ENCODE assay signal across 8 cellular contexts in the genomic region with DNA sequence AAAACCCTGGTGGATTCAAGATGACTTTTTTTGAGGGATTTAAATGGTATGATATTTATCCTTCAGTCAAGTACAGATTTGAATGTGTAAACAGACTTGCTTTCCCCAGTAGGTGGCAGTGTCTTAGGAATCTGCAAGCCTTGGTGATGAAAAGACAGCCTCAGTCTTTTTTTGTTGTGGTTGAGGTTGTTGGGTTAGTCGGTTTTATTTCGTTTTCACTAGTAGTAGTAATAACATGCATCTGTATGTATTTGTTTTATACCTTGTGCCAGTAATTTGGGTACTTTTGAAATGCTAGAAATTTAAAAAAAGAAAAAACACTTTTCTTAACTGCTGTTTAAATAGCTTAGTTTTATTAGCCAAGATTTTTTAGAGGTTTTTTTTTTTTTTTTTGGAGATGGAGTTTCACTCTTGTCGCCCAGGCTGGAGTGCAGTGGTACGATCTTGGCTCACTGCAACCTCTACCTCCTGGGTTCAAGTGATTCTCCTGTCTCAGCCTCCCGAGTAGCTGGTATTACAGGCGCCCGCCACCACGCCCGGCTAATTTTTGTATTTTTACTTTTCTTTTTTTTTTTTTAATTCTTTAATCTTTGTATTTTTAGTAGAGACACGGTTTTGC. TPM values are rescaled to one million over a fixed set of nuclear protein-coding genes. Genes with fewer than 3 reads are reported as not detected.
DNase-seq lines count a peak whose midpoint lies in the region; TF ChIP-seq lines count a peak whose summit lies in the region.

No MANE protein-coding gene starts in this region.

- no peak overlapping the region for H3K23ac ChIP-seq in H9 (ENCODE audit: insufficient read length, low read depth, low read length)

- H4K8ac ChIP-seq in H9 (replicated peaks; ENCODE audit: insufficient read length, low read depth, low read length): no peak overlapping the region

- H2AK5ac ChIP-seq in H9 (ENCODE audit: insufficient read length, low read length): no peak overlapping the region

- H3K79me2 ChIP-seq in H9 (ENCODE audit: insufficient read depth, low read length): no peaks in the 10 kb centered on the region

- H3K79me1 ChIP-seq in H9 (ENCODE audit: insufficient read depth, low read depth, low read length, poor library complexity, severe bottlenecking): no peaks in the 10 kb centered on the region

- no peak overlapping the region for H3K4me2 ChIP-seq in H9 (ENCODE audit: insufficient read depth, insufficient read length, low read length)

- no peak overlapping the region for H2BK12ac ChIP-seq in H9 (ENCODE audit: insufficient read length, low read depth, low read length)

- H3K4me3 Mint-ChIP-seq in H9: no peak overlapping the region

- no peaks in the 10 kb centered on the region for H4K20me1 ChIP-seq in H9 (ENCODE audit: control insufficient read depth, insufficient read depth, insufficient read length)

- H3K27ac ChIP-seq in H9 (ENCODE audit: insufficient read length, low read depth, low read length): no peak overlapping the region
- H3K27ac ChIP-seq in SJSA1: no peak overlapping the region

- peaks cover 52% of the 10 kb centered on the region for H3K36me3 ChIP-seq in SJSA1

- no peak overlapping the region for H4K91ac ChIP-seq in H9 (ENCODE audit: insufficient read length, low read depth, low read length)

- no CpG with 5 or more reads among the region's 10 CpGs for WGBS in H9 (ENCODE audit: extremely low coverage, insufficient read length, low lambda C conversion rate)

- TF ChIP-seq CTCF in H9 (conservative IDR thresholded peaks at IDR 0.05): peak; percentile 86
- peak; percentile 81 for TF ChIP-seq CTCF in LNCaP clone FGC (IDR thresholded peaks at IDR 0.05; ENCODE audit: control insufficient read depth, extremely low read depth, insufficient read depth)

- H3K27ac Mint-ChIP-seq in H9: no peak overlapping the region

- H3K36me3 Mint-ChIP-seq in H9 (ENCODE audit: insufficient read depth in 1 of 3, low read depth in 3 of 3): peaks cover 5 to 25% (median 24%) of the 10 kb centered on the region in 3 experiments; a peak in 6 of 7 replicates

- H2BK15ac ChIP-seq in H9 (ENCODE audit: low read depth, low read length): no peak overlapping the region

- no peak overlapping the region for H3K4me3 ChIP-seq in LNCaP clone FGC (ENCODE audit: low read depth, low read length)
- no peak overlapping the region for H3K4me3 ChIP-seq in SJSA1

- no peaks in the 10 kb centered on the region for H3K4me1 Mint-ChIP-seq in H9

- H4K5ac ChIP-seq in H9 (ENCODE audit: insufficient read length, low read depth, low read length): no peak overlapping the region

- no peaks in the 10 kb centered on the region for H3K27me3 Mint-ChIP-seq in H9 (ENCODE audit: low read depth)

- H3K56ac ChIP-seq in H9 (ENCODE audit: insufficient read length, low read depth, low read length): no peak overlapping the region

- DNase-seq in activated T-cell treated with anti-CD3 and anti-CD28 coated beads for 1 hour (ENCODE audit: low read depth): peak; percentile 11
- no peak for DNase-seq in activated T-cell treated with anti-CD3 and anti-CD28 coated beads, Interleukin-2, amount 50 U/mL, for 1 hour
- DNase-seq in H9: peak; percentile 30
- DNase-seq in LNCaP clone FGC (ENCODE audit: low read depth): peak; percentile 75
- DNase-seq in SJSA1 (ENCODE audit: low read depth in 1 of 2, low spot score in 2 of 2): peak; percentile 58 to 63
- DNase-seq in astrocyte of the hippocampus (ENCODE audit: low read depth, low spot score): peak; percentile 82
- DNase-seq in iPS-NIHi7 (ENCODE audit: extremely low spot score): peak; percentile 69
- DNase-seq in stimulated activated CD4-positive, alpha-beta T cell treated with anti-CD3 and anti-CD28 coated beads, Interleukin-2, amount 100 ng/mL, for 48 hours: peak; percentile 25 to 49

- no peak overlapping the region for H3K4ac ChIP-seq in H9 (ENCODE audit: low read depth, low read length)

- no peaks in the 10 kb centered on the region for H3K23me2 ChIP-seq in H9 (ENCODE audit: insufficient read length, low read depth, low read length, poor library complexity, severe bottlenecking)

- no peak overlapping the region for H3K18ac ChIP-seq in H9 (ENCODE audit: insufficient read length, low read depth, low read length)

- no peak overlapping the region for H2AFZ ChIP-seq in H9 (ENCODE audit: low read length)

- H3K9me3 Mint-ChIP-seq in H9: no peaks in the 10 kb centered on the region; a peak in 1 of 5 replicates

- no peak overlapping the region for H2BK120ac ChIP-seq in H9 (ENCODE audit: low read depth, low read length, poor library complexity, severe bottlenecking)

- H3K9me3 ChIP-seq in H9 (ENCODE audit: control insufficient read depth, low read depth, low read length) (no peaks in the 10 kb centered on the region), SJSA1 (replicated peaks) (no peaks in the 10 kb centered on the region)

- no peaks in the 10 kb centered on the region for H3K27me3 ChIP-seq in H9 (ENCODE audit: insufficient read depth, low read length)
- H3K27me3 ChIP-seq in SJSA1 (replicated peaks): no peaks in the 10 kb centered on the region

- H3K4me1 ChIP-seq in H9 (ENCODE audit: insufficient read depth, low read length) (no peaks in the 10 kb centered on the region), SJSA1 (replicated peaks) (peaks cover 28% of the 10 kb centered on the region)

- no peak overlapping the region for H2BK5ac ChIP-seq in H9 (ENCODE audit: insufficient read length, low read length)

- no peak overlapping the region for H3K14ac ChIP-seq in H9 (ENCODE audit: insufficient read depth, low read length)

- no peak overlapping the region for H3T11ph ChIP-seq in H9 (ENCODE audit: low read length)

- no peak overlapping the region for H2BK20ac ChIP-seq in H9 (ENCODE audit: low read depth, low read length, poor library complexity, severe bottlenecking)

- H3K9ac ChIP-seq in H9 (ENCODE audit: extremely low read depth, insufficient read length, low read length): no peak overlapping the region

RNA-seq across cellular contexts. Expression of a gene that starts 39.2 kb away (rescaled TPM):
- 39.3 and 39.9 TPM in 2 replicates for total RNA-seq in H9 (2021)
- total RNA-seq in SJSA1 (2014; rRNA removed; shearing (Covaris generic)): 58.5 and 111 TPM in 2 replicates

RNA-seq across cellular contexts. Expression of a gene that starts 40.3 kb away (rescaled TPM):
- 0.90 and 1.6 TPM in 2 replicates for total RNA-seq in H9 (2021)
- 123 and 141 TPM in 2 replicates for total RNA-seq in SJSA1 (2014; rRNA removed; shearing (Covaris generic))

Comparison
In these comparisons a context has a peak if more than half of its experiments do, and no peak if none do; other contexts are left out.
1. RNA of a gene that starts 40.3 kb away (total RNA-seq): 123 to 141 TPM in SJSA1; 0.90 to 1.6 TPM in H9; every median in the first group is over 10 times any median in the second.